ENCODE assay signal across 8 cellular contexts in the genomic region with DNA sequence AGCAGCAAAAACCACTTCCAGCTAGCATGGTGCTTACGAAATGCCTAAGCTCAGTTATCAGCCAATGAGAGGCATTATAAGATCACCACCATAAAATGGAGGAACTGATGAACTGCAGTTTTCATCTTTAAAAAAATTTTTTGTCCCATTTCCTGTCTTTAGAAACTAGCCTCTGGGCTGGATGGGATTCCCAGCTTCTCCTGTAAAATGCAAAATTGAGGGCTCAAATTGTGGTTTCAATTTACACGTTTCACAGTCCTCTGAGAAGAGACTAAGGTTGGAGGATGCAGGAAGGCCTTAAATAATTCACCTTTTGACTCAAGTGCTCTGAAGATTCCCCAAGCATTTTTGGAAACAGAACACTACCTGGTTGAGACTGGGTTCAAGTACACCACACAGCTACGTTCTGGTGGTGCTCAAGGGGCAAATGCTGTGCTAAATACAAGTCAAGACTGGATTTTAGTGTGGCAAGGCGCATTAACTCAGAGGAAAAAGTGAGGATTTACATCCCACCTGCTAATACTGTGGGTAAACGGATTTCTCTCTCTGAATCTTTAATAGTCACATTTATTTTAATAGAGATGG. TPM values are rescaled to one million over a fixed set of nuclear protein-coding genes. Genes with fewer than 3 reads are reported as not detected.
DNase-seq lines count a peak whose midpoint lies in the region; ATAC-seq, FAIRE-seq and TF ChIP-seq lines count a peak whose summit lies in the region.

No MANE protein-coding gene starts in this region.

- CTCF ChIA-PET in AG04449 (lab: Yijun Ruan, JAX), result interaction anchor here (0.8 to 4.1 kb wide), 8 partner anchors 10 to 390 kb away, joined by 3 to 25 read pairs (median 4); a partner anchor contains a TSS

- no peak for ATAC-seq in RWPE2 (ENCODE audit: low read depth)
- no peak for ATAC-seq in GM19328 (IDR thresholded peaks at IDR 0.05; ENCODE audit: unreplicated experiment)
- ATAC-seq in HG03342 (IDR thresholded peaks at IDR 0.05; ENCODE audit: unreplicated experiment), result no peak

- TF ChIP-seq CTCF in AG04449 (IDR thresholded peaks at IDR 0.05; ENCODE audit: insufficient read depth, low read length, missing control alignments) (no peak), RWPE2 (IDR thresholded peaks at IDR 0.05; ENCODE audit: poor library complexity, severe bottlenecking) (no peak)

- 58 to 81% methylated on average over 4 to 5 of the region's 5 CpGs for WGBS in ectodermal cell, 2 experiments

- no peaks in the 10 kb centered on the region for H3K36me3 ChIP-seq in RWPE2 (ENCODE audit: low read depth)
- no peaks in the 10 kb centered on the region for H3K36me3 ChIP-seq in ectodermal cell (ENCODE audit: control insufficient read depth, insufficient read depth, low read length)

- H3K9me3 ChIP-seq in RWPE2 (ENCODE audit: severe bottlenecking) (no peaks in the 10 kb centered on the region), ectodermal cell (ENCODE audit: control insufficient read depth, low read length) (no peaks in the 10 kb centered on the region)

- POLR2A ChIA-PET in AG04449 (lab: Yijun Ruan, JAX), result no interaction called here

- no peaks in the 10 kb centered on the region for H3K4me1 ChIP-seq in RWPE2 (ENCODE audit: insufficient read depth, poor library complexity, severe bottlenecking)
- no peaks in the 10 kb centered on the region for H3K4me1 ChIP-seq in ectodermal cell (ENCODE audit: control insufficient read depth, insufficient read depth, low read length)

- DNase-seq in AG04449 (ENCODE audit: low read depth, low spot score) (no peak), GM12891 (ENCODE audit: insufficient read length, low spot score) (no peak), RWPE2 (ENCODE audit: low spot score) (no peak), myocyte (ENCODE audit: low read depth) (peak; percentile 10), middle frontal gyrus (ENCODE audit: extremely low spot score, low spot score) (no peak)

- no peaks in the 10 kb centered on the region for H3K27me3 ChIP-seq in RWPE2 (ENCODE audit: insufficient read depth, poor library complexity, severe bottlenecking)
- H3K27me3 ChIP-seq in ectodermal cell (ENCODE audit: control insufficient read depth, insufficient read depth, low read length, poor library complexity, severe bottlenecking), result no peaks in the 10 kb centered on the region

- FAIRE-seq in GM12891 (lab: Jason Lieb, UNC), result peak; percentile 43

- peak overlapping the region; percentile 61 for H3K27ac ChIP-seq in RWPE2 (ENCODE audit: poor library complexity, severe bottlenecking)
- no peak overlapping the region for H3K27ac ChIP-seq in ectodermal cell (ENCODE audit: insufficient read depth, low read depth, low read length, poor library complexity, severe bottlenecking)

- peak overlapping the region; percentile 81 for H3K4me3 ChIP-seq in AG04449 (ENCODE audit: low read depth, low read length)
- peak overlapping the region; percentile 66 for H3K4me3 ChIP-seq in RWPE2 (ENCODE audit: severe bottlenecking)
- peak overlapping the region; percentile 69 for H3K4me3 ChIP-seq in ectodermal cell (ENCODE audit: insufficient read depth, low read depth, low read length)

- no peak for TF ChIP-seq POLR2A in GM12891 (IDR thresholded peaks at IDR 0.05; ENCODE audit: low read depth, low read length)

TF ChIP-seq in GM12891, 5 proteins besides CTCF, POLR2A, EP300 and RAD21:
- TF ChIP-seq SPI1 (IDR thresholded peaks at IDR 0.05; ENCODE audit: low read depth, low read length) (peak; percentile 3; the same call in 1 of the 2 replicates), PAX5 (IDR thresholded peaks at IDR 0.05; ENCODE audit: insufficient read depth, low read length, severe bottlenecking) (no peak)

RNA-seq across cellular contexts. Expression of a gene that starts 0.9 kb away (rescaled TPM):
- polyA plus RNA-seq in GM12891 (2012; ENCODE audit: low read depth, missing spikeins), result 2.2 TPM
- 3.4 TPM for polyA plus RNA-seq in ectodermal cell (2013, experiment 1 of 4)
- 3.5 TPM for polyA plus RNA-seq in ectodermal cell (2013, experiment 2 of 4)
- polyA plus RNA-seq in ectodermal cell (2013, experiment 3 of 4), result 3.6 TPM
- 4.3 TPM for polyA plus RNA-seq in ectodermal cell (2013, experiment 4 of 4)
- 14.9 and 15.0 TPM in 2 replicates for total RNA-seq in myocyte
- 5.1 TPM for polyA plus RNA-seq in myocyte (2012)

RNA-seq across cellular contexts. Expression of a gene that starts 35.0 kb away (rescaled TPM):
- polyA plus RNA-seq in GM12891 (2012; ENCODE audit: low read depth, missing spikeins), result 5.4 TPM
- 42.0 TPM for polyA plus RNA-seq in ectodermal cell (2013, experiment 1 of 4)
- polyA plus RNA-seq in ectodermal cell (2013, experiment 2 of 4), result 49.0 TPM
- polyA plus RNA-seq in ectodermal cell (2013, experiment 3 of 4), result 29.9 TPM
- polyA plus RNA-seq in ectodermal cell (2013, experiment 4 of 4), result 34.6 TPM
- 13.6 and 17.9 TPM in 2 replicates for total RNA-seq in myocyte
- polyA plus RNA-seq in myocyte (2012), result 3.8 TPM
